In the genomic region with DNA sequence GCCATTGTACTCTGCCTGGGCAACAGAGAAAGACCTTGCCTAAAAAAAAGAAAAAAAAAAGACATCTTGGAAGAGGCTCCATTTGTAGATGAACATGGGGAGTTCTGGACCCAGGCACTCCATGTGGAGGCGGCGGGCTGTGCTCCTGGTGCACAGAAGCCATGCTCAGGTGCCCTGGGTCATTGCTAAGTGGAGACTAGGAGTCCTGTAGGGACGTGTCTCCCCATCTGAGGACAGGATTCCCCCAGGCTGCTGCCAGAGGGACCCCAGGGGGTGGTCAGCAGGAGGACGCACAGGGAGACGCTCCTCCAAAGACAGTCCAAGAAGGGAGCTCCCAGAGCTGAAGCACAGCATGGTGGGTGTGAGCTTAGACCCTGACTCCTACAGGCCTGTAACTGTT, we compare ENCODE assay signal across 13 cellular contexts. TPM values are rescaled to one million over a fixed set of nuclear protein-coding genes. Genes with fewer than 3 reads are reported as not detected.
DNase-seq lines count a peak whose midpoint lies in the region; ATAC-seq and TF ChIP-seq lines count a peak whose summit lies in the region.
"Had no signal": no experiment of that assay in that cellular context is flagged by ENCODE, and none has a peak within 500 bp of the region (broad histone marks: within the 10 kb centered on the region; RNA-seq: fewer than 3 reads in every experiment).

No MANE protein-coding gene starts in this region.

- H3K4me1 Mint-ChIP-seq in GM23338 = peaks cover 2% of the 10 kb centered on the region; the same call in 1 of the 3 replicates
- no peaks in the 10 kb centered on the region for H3K4me1 Mint-ChIP-seq in activated CD8-positive, alpha-beta T cell treated with anti-CD3 and anti-CD28 coated beads, Interleukin-2, amount 10 ng/mL, durations not matched to agents 7 days and 5 days (ENCODE audit: low read depth)
- peaks cover 26% of the 10 kb centered on the region for H3K4me1 Mint-ChIP-seq in Calu3 (ENCODE audit: low read depth, unreplicated experiment)
- H3K4me1 Mint-ChIP-seq: CD14-positive monocyte had no signal

- H3K36me3 ChIP-seq in GM23338 (ENCODE audit: insufficient read depth) (peaks cover 3% of the 10 kb centered on the region; the same call in 1 of the 2 replicates), upper lobe of right lung (peaks cover 36% of the 10 kb centered on the region)

- H3K36me3 Mint-ChIP-seq in GM23338 (ENCODE audit: low read depth) (peaks cover 29% of the 10 kb centered on the region; the same call in 2 of the 3 replicates), Calu3 (ENCODE audit: insufficient read depth, unreplicated experiment) (peaks cover 30% of the 10 kb centered on the region)
- peaks cover 31% of the 10 kb centered on the region for H3K36me3 Mint-ChIP-seq in activated CD8-positive, alpha-beta T cell treated with anti-CD3 and anti-CD28 coated beads, Interleukin-2, amount 10 ng/mL, durations not matched to agents 7 days and 5 days (ENCODE audit: low read depth)

- H3K4me2 ChIP-seq in GM23338 = no peak overlapping the region
- H3K4me2 ChIP-seq: BLaER1, KMS-11 had no signal

- intact Hi-C loops in upper lobe of right lung (cut with DNase I) = no loop called here
- intact Hi-C loops in Calu3 (cut with micrococcal nuclease; ENCODE audit: unreplicated experiment) = no loop called here

- H3K9me3 Mint-ChIP-seq in GM23338 = peaks cover 17% of the 10 kb centered on the region
- no peaks in the 10 kb centered on the region for H3K9me3 Mint-ChIP-seq in activated CD8-positive, alpha-beta T cell treated with anti-CD3 and anti-CD28 coated beads, Interleukin-2, amount 10 ng/mL, durations not matched to agents 7 days and 5 days (ENCODE audit: insufficient read depth)
- no peaks in the 10 kb centered on the region for H3K9me3 Mint-ChIP-seq in Calu3 (ENCODE audit: low read depth, unreplicated experiment)
- H3K9me3 Mint-ChIP-seq: CD4-positive, alpha-beta memory T cell had no signal

- H3K27ac ChIP-seq in GM23338 (ENCODE audit: low read depth) = no peak overlapping the region
- H3K27ac ChIP-seq in upper lobe of right lung = no peak overlapping the region
- H3K27ac ChIP-seq: BLaER1, KMS-11 had no signal

- H3K27me3 ChIP-seq in GM23338 (ENCODE audit: insufficient read depth) (no peaks in the 10 kb centered on the region), upper lobe of right lung (no peaks in the 10 kb centered on the region)
- H3K27me3 ChIP-seq: BLaER1 had no signal

- POLR2A ChIA-PET in activated CD8-positive, alpha-beta T cell treated with anti-CD3 and anti-CD28 coated beads, Interleukin-2, amount 10 ng/mL, durations not matched to agents 7 days and 5 days (lab: Charles Lee) = no interaction called here

- no peaks in the 10 kb centered on the region for H3F3A ChIP-seq in GM23338 (replicated peaks; ENCODE audit: low read depth)

- BruUV-seq in Calu3 (replicated peaks; lab: Mats Ljungman, UMichigan) = no TSS peak

- H3K79me2 ChIP-seq in GM23338 (replicated peaks; ENCODE audit: insufficient read depth) = no peaks in the 10 kb centered on the region

- H3K27ac Mint-ChIP-seq in GM23338 (0 out of 2 replicates have a peak overlapping the region, but pooled peaks have one; percentile 36), Calu3 (ENCODE audit: unreplicated experiment) (no peak overlapping the region)
- H3K27ac Mint-ChIP-seq in activated CD8-positive, alpha-beta T cell treated with anti-CD3 and anti-CD28 coated beads, Interleukin-2, amount 10 ng/mL, durations not matched to agents 7 days and 5 days = peak overlapping the region; percentile 30

- no peak overlapping the region for H3K4me3 Mint-ChIP-seq in GM23338
- no peak overlapping the region for H3K4me3 Mint-ChIP-seq in activated CD8-positive, alpha-beta T cell treated with anti-CD3 and anti-CD28 coated beads, Interleukin-2, amount 10 ng/mL, durations not matched to agents 7 days and 5 days
- H3K4me3 Mint-ChIP-seq in Calu3 (ENCODE audit: low read depth, unreplicated experiment) = no peak overlapping the region
- H3K4me3 Mint-ChIP-seq: CD14-positive monocyte; CD4-positive, alpha-beta memory T cell had no signal

- no peaks in the 10 kb centered on the region for H3K4me1 ChIP-seq in GM23338 (ENCODE audit: insufficient read depth)
- H3K4me1 ChIP-seq in upper lobe of right lung = no peaks in the 10 kb centered on the region
- H3K4me1 ChIP-seq: HAP-1 had no signal

- no peak for ATAC-seq in GM23338
- no peak for ATAC-seq in activated CD8-positive, alpha-beta T cell treated with anti-CD3 and anti-CD28 coated beads, Interleukin-2, amount 10 ng/mL, durations not matched to agents 7 days and 5 days
- ATAC-seq in esophagus mucosa = peak; percentile 32
- peak; percentile 40 for ATAC-seq in upper lobe of right lung

- H3K27me3 Mint-ChIP-seq in GM23338 (ENCODE audit: insufficient read depth, low read depth, poor library complexity) (peaks cover 2% of the 10 kb centered on the region), Calu3 (ENCODE audit: unreplicated experiment) (no peaks in the 10 kb centered on the region)
- no peaks in the 10 kb centered on the region for H3K27me3 Mint-ChIP-seq in activated CD8-positive, alpha-beta T cell treated with anti-CD3 and anti-CD28 coated beads, Interleukin-2, amount 10 ng/mL, durations not matched to agents 7 days and 5 days (ENCODE audit: low read depth)
- H3K27me3 Mint-ChIP-seq: CD4-positive, alpha-beta memory T cell had no signal

- CTCF ChIA-PET in activated CD8-positive, alpha-beta T cell treated with anti-CD3 and anti-CD28 coated beads, Interleukin-2, amount 10 ng/mL, durations not matched to agents 7 days and 5 days (lab: Charles Lee) = no interaction called here
- CTCF ChIA-PET in Calu3 (lab: Charles Lee) = no interaction called here

- H3K9me2 ChIP-seq in GM23338 (ENCODE audit: insufficient read depth) = no peaks in the 10 kb centered on the region

- no peaks in the 10 kb centered on the region for H4K20me1 ChIP-seq in GM23338 (replicated peaks; ENCODE audit: insufficient read depth)

- H3K4me3 ChIP-seq in GM23338 (no peak overlapping the region), upper lobe of right lung (no peak overlapping the region)
- H3K4me3 ChIP-seq: BLaER1, HAP-1 had no signal

- TF ChIP-seq CTCF in GM23338 (conservative IDR thresholded peaks at IDR 0.05; ENCODE audit: low read depth in 2 of 2) (no peak), upper lobe of right lung (IDR thresholded peaks at IDR 0.05) (no peak), Calu3 (IDR thresholded peaks at IDR 0.05; ENCODE audit: unreplicated experiment) (no peak)

- DNase-seq in GM23338 (ENCODE audit: low spot score) (no peak), upper lobe of right lung (no peak), COLO668 (lab: John Stamatoyannopoulos, UW; ENCODE audit: unreplicated experiment) (no peak), AG08395 (ENCODE audit: low spot score) (no peak), Calu3 (no peak)
- DNase-seq in activated CD8-positive, alpha-beta T cell treated with anti-CD3 and anti-CD28 coated beads, Interleukin-2, amount 10 ng/mL, durations not matched to agents 7 days and 5 days = no peak
- DNase-seq: CD4-positive, alpha-beta memory T cell; GDM1 had no signal

- no peaks in the 10 kb centered on the region for H3K9me3 ChIP-seq in upper lobe of right lung
- H3K9me3 ChIP-seq: BLaER1, HAP-1 had no signal

- no peak overlapping the region for H2AFZ ChIP-seq in GM23338

TF ChIP-seq in GM23338, 12 proteins besides CTCF, POLR2A, EP300 and RAD21 (continues in another document):
- TF ChIP-seq NANOG (IDR thresholded peaks at IDR 0.05; ENCODE audit: borderline replicate concordance) (no peak), CREB1 (CRISPR knock-in tag; IDR thresholded peaks at IDR 0.05; ENCODE audit: low read depth) (no peak), STAT1 (IDR thresholded peaks at IDR 0.05; ENCODE audit: unreplicated experiment) (no peak)
- TF ChIP-seq, protein P1, sequence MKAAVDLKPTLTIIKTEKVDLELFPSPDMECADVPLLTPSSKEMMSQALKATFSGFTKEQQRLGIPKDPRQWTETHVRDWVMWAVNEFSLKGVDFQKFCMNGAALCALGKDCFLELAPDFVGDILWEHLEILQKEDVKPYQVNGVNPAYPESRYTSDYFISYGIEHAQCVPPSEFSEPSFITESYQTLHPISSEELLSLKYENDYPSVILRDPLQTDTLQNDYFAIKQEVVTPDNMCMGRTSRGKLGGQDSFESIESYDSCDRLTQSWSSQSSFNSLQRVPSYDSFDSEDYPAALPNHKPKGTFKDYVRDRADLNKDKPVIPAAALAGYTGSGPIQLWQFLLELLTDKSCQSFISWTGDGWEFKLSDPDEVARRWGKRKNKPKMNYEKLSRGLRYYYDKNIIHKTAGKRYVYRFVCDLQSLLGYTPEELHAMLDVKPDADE (IDR thresholded peaks at IDR 0.05) = no peak

RNA-seq across cellular contexts. Expression of a gene that starts 34.3 kb away (rescaled TPM):
- total RNA-seq in GM23338 (2014; rRNA removed; shearing (Covaris generic)) = 14.4 and 20.5 TPM in 2 replicates
- 32.7 and 34.4 TPM in 2 replicates for polyA plus RNA-seq in GM23338 (2016; fragmentation: Nextera tagmentation; extraction: Ambion mirVana)
- 10 to 100 TPM; 40.1 to 40.8 TPM for total RNA-seq in activated CD8-positive, alpha-beta T cell treated with anti-CD3 and anti-CD28 coated beads, Interleukin-2, amount 10 ng/mL, durations not matched to agents 7 days and 5 days
- 75.4 TPM for total RNA-seq in esophagus mucosa
- 129 TPM for total RNA-seq in upper lobe of right lung
- total RNA-seq in Calu3 (2022) = 54.6 and 60.6 TPM in 2 replicates

RNA-seq across cellular contexts. Expression of a gene that starts 35.5 kb away (rescaled TPM):
- total RNA-seq in GM23338 (2014; rRNA removed; shearing (Covaris generic)) = 18.1 and 20.7 TPM in 2 replicates
- 13.8 and 15.2 TPM in 2 replicates for polyA plus RNA-seq in GM23338 (2016; fragmentation: Nextera tagmentation; extraction: Ambion mirVana)
- total RNA-seq in activated CD8-positive, alpha-beta T cell treated with anti-CD3 and anti-CD28 coated beads, Interleukin-2, amount 10 ng/mL, durations not matched to agents 7 days and 5 days = 10 to 100 TPM; 16.1 to 17.8 TPM
- 7.8 TPM for total RNA-seq in esophagus mucosa
- total RNA-seq in upper lobe of right lung = 20.0 TPM
- 12.1 and 13.9 TPM in 2 replicates for total RNA-seq in Calu3 (2022)

RNA-seq across cellular contexts. Expression of a gene that starts 40.1 kb away (rescaled TPM):
- total RNA-seq in GM23338 (2014; rRNA removed; shearing (Covaris generic)) = 63.5 and 73.7 TPM in 2 replicates
- 35.3 and 40.2 TPM in 2 replicates for polyA plus RNA-seq in GM23338 (2016; fragmentation: Nextera tagmentation; extraction: Ambion mirVana)
- total RNA-seq in activated CD8-positive, alpha-beta T cell treated with anti-CD3 and anti-CD28 coated beads, Interleukin-2, amount 10 ng/mL, durations not matched to agents 7 days and 5 days = 10 to 100 TPM; 80.0 to 91.4 TPM
- 48.8 TPM for total RNA-seq in esophagus mucosa
- total RNA-seq in upper lobe of right lung = 114 TPM
- total RNA-seq in Calu3 (2022) = 70.5 and 72.5 TPM in 2 replicates

Comparison
In these comparisons a context has a peak if more than half of its experiments do, and no peak if none do; other contexts are left out.
1. ATAC-seq: peak in esophagus mucosa (single experiment) and upper lobe of right lung (single experiment); none in GM23338 (single experiment) and activated CD8-positive, alpha-beta T cell treated with anti-CD3 and anti-CD28 coated beads, Interleukin-2, amount 10 ng/mL, durations not matched to agents 7 days and 5 days (single experiment).